1 cellular context compared by ENCODE assay signal in the genomic region with DNA sequence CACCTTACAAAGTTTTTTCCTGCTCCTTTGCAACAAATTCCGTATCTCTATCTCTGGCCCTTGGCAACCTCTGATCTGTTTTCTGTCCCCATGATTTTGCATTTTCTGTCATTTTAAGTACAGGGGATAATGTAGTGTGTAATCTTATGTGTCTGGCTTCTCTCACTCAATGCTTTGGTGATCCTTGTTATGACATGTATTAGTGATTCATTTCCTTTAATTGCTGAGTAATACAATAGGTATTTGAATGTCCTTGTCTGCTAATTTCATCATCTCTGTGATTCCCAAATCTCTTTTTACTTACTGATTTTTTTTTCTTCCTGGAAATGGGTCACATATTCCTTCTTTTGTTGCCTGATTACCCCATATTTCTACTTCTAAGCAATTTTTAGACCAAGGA.
TF ChIP-seq lines count a peak whose summit lies in the region.

No MANE protein-coding gene starts in this region.

TF ChIP-seq in endothelial cell of umbilical vein, 7 proteins besides CTCF, POLR2A, EP300 and RAD21 (continued from another document):
- TF ChIP-seq JUN (IDR thresholded peaks at IDR 0.05; ENCODE audit: borderline replicate concordance, insufficient read depth, insufficient read length, low read depth) = peak; percentile 64
